ENCODE assay signal across 8 cellular contexts in the genomic region with DNA sequence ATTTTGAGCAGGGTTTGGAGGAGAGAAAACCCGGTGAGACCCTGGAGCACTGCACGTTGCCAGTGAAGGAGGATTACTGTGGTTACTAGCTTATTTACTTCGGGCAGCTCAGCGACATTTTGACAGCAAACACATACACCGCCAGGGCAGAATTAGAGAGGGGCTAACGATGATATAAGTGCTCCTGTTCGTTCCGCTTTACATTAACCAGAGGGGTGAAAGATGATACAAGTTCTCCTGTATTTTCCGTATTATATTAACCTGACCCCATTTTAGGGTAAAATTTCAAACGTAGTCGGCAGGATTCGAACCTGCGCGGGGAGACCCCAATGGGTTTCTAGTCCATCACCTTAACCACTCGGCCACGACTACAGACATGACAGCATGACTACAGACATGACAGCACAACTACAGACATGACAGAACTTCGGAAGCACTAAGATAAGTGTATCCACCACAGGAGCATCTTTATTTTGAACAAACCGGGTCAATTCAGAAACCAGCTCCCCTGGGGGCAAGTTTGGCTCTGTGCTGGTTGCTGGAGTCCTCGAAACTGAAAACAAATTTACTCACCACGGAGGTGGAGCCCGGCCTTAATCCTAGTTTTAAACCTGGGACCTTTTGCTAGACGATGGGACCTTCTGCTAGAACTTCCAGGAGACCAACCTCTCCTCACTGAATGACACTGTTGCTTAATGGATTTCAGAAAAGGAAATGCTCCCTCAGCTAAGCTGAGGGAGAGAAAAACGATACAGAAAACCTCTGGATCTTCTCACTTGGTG.
DNase-seq lines count a peak whose midpoint lies in the region; ATAC-seq and TF ChIP-seq lines count a peak whose summit lies in the region.

No MANE protein-coding gene starts in this region.

- TF ChIP-seq CTCF in OCI-LY1 (IDR thresholded peaks at IDR 0.05; ENCODE audit: low read length) (no peak), choroid plexus epithelial cell (conservative IDR thresholded peaks at IDR 0.05; ENCODE audit: low read depth, low read length) (no peak), gastroesophageal sphincter (IDR thresholded peaks at IDR 0.05) (no peak), upper lobe of right lung (IDR thresholded peaks at IDR 0.05) (no peak)

- no peak overlapping the region for H2AFZ ChIP-seq in OCI-LY1 (ENCODE audit: low read length)

- 3 to 11% methylated on average over 14 to 21 of the region's 23 CpGs for WGBS in gastroesophageal sphincter (ENCODE audit: low coverage in 1 of 2), 2 donors

- H3F3A ChIP-seq in OCI-LY1 (ENCODE audit: insufficient read depth, low read length): 0 out of 2 replicates have a peak, but pooled peaks cover 3% of the 10 kb centered on the region

- H3K27me3 ChIP-seq in HAP-1 (ENCODE audit: low read depth): no peaks in the 10 kb centered on the region
- 0 out of 2 replicates have a peak, but pooled peaks cover 3% of the 10 kb centered on the region for H3K27me3 ChIP-seq in OCI-LY1 (ENCODE audit: insufficient read depth, low read length)
- H3K27me3 ChIP-seq in gastroesophageal sphincter: peaks cover 100% of the 10 kb centered on the region
- H3K27me3 ChIP-seq in upper lobe of right lung: peaks cover 97% of the 10 kb centered on the region

- no peak for TF ChIP-seq EP300 in gastroesophageal sphincter (IDR thresholded peaks at IDR 0.05)

- H4K20me1 ChIP-seq in OCI-LY1 (ENCODE audit: insufficient read depth, low read length): no peaks in the 10 kb centered on the region

- H3K9me2 ChIP-seq in OCI-LY1 (ENCODE audit: low read depth, low read length): no peaks in the 10 kb centered on the region

- in situ Hi-C loops in HAP-1 (cut with MboI; ENCODE audit: low sequenced_read_pairs): no loop called here

- peaks cover 5% of the 10 kb centered on the region; the same call in 1 of the 2 replicates for H3K4me1 ChIP-seq in HAP-1
- H3K4me1 ChIP-seq in OCI-LY1 (ENCODE audit: insufficient read depth, low read length, severe bottlenecking): peaks cover 8% of the 10 kb centered on the region
- no peaks in the 10 kb centered on the region for H3K4me1 ChIP-seq in gastroesophageal sphincter
- H3K4me1 ChIP-seq in upper lobe of right lung: no peaks in the 10 kb centered on the region

- H3K27ac ChIP-seq in OCI-LY1 (ENCODE audit: low read depth, low read length, poor library complexity, severe bottlenecking) (no peak overlapping the region), gastroesophageal sphincter (no peak overlapping the region), upper lobe of right lung (no peak overlapping the region)

- no peaks in the 10 kb centered on the region for H3K9me3 ChIP-seq in HAP-1
- no peaks in the 10 kb centered on the region for H3K9me3 ChIP-seq in OCI-LY1 (ENCODE audit: low read length)
- H3K9me3 ChIP-seq in gastroesophageal sphincter: peaks cover 0 to 3% (median 0%) of the 10 kb centered on the region in 3 donors
- H3K9me3 ChIP-seq in upper lobe of right lung: no peaks in the 10 kb centered on the region

- intact Hi-C loops in upper lobe of right lung (cut with DNase I): no loop called here

- H3K9ac ChIP-seq in OCI-LY1 (ENCODE audit: low read length): no peak overlapping the region

- H3K79me2 ChIP-seq in OCI-LY1 (ENCODE audit: insufficient read depth, low read length): no peaks in the 10 kb centered on the region

- peak; percentile 92 for DNase-seq in ELF-1 (ENCODE audit: low read depth, low spot score)
- DNase-seq in HAP-1 (ENCODE audit: low spot score in 2 of 2): peak in 1 of 2 experiments; percentile 60
- DNase-seq in choroid plexus epithelial cell (ENCODE audit: low read depth): peak; percentile 53
- DNase-seq in stimulated activated CD8-positive, alpha-beta memory T cell treated with anti-CD3 and anti-CD28 coated beads, Interleukin-15, amount 100 ng/mL, for 48 hours (ENCODE audit: low read depth in 2 of 2): peak; percentile 30 to 53
- DNase-seq in occipital lobe (lab: John Stamatoyannopoulos, UW): no peak
- DNase-seq in upper lobe of right lung: no peak

- no peak for TF ChIP-seq POLR2A in gastroesophageal sphincter (IDR thresholded peaks at IDR 0.05)

- H3K36me3 ChIP-seq in HAP-1 (replicated peaks) (no peaks in the 10 kb centered on the region), OCI-LY1 (ENCODE audit: insufficient read depth, low read length) (no peaks in the 10 kb centered on the region), gastroesophageal sphincter (no peaks in the 10 kb centered on the region), upper lobe of right lung (no peaks in the 10 kb centered on the region)

- peak overlapping the region; percentile 17 for H3K4me3 ChIP-seq in HAP-1
- H3K4me3 ChIP-seq in OCI-LY1 (ENCODE audit: low read depth, low read length, poor library complexity, severe bottlenecking): peak overlapping the region; percentile 36
- no peak overlapping the region for H3K4me3 ChIP-seq in choroid plexus epithelial cell (ENCODE audit: low read depth, low read length)
- no peak overlapping the region for H3K4me3 ChIP-seq in gastroesophageal sphincter
- no peak overlapping the region for H3K4me3 ChIP-seq in upper lobe of right lung

- peak overlapping the region; percentile 33 for H3K4me2 ChIP-seq in OCI-LY1 (ENCODE audit: low read length)

- ATAC-seq in gastroesophageal sphincter (no peak), upper lobe of right lung (no peak)

Comparison
In these comparisons a context has a peak if more than half of its experiments do, and no peak if none do; other contexts are left out.
1. DNase-seq: peak in ELF-1 (single experiment), choroid plexus epithelial cell (single experiment) and stimulated activated CD8-positive, alpha-beta memory T cell treated with anti-CD3 and anti-CD28 coated beads, Interleukin-15, amount 100 ng/mL, for 48 hours (2 of 2); none in occipital lobe (single experiment) and upper lobe of right lung (single experiment).
2. H3K4me3 ChIP-seq: peak in HAP-1 (single experiment) and OCI-LY1 (single experiment); none in choroid plexus epithelial cell (single experiment), gastroesophageal sphincter (0 of 2) and upper lobe of right lung (single experiment).